ENCODE assay signal across 8 cellular contexts in genomic region chr12:11653215-11653753, GRCh38. TPM values are rescaled to one million over a fixed set of nuclear protein-coding genes. Genes with fewer than 3 reads are reported as not detected.
A peak's percentile ranks its signal among the peaks of the same experiment; 100 is the strongest.
DNase-seq lines count a peak whose midpoint lies in the region; TF ChIP-seq lines count a peak whose summit lies in the region.

No MANE protein-coding gene starts in this region.

- H3K27ac Mint-ChIP-seq in activated CD4-positive, alpha-beta T cell treated with anti-CD3 and anti-CD28 coated beads, Interleukin-2, amount 10 ng/mL, durations not matched to agents 7 days and 5 days, result peak overlapping the region; percentile 99

- H3K27ac ChIP-seq in AG04450 (ENCODE audit: low read depth, low read length), result peak overlapping the region; percentile 68
- H3K27ac ChIP-seq in HEK293 (ENCODE audit: extremely low read depth, low read depth, low read length), result no peak overlapping the region
- H3K27ac ChIP-seq in fibroblast of lung (ENCODE audit: insufficient read depth, low read length), result peak overlapping the region; percentile 88

- H3K4me2 ChIP-seq in fibroblast of lung (ENCODE audit: extremely low read depth, insufficient read depth, low read length), result peak overlapping the region; percentile 89

- H3K4me1 ChIP-seq in HEK293 (ENCODE audit: control insufficient read depth, insufficient read depth, low read length), result peaks cover 4% of the 10 kb centered on the region; the same call in 1 of the 2 replicates
- no peaks in the 10 kb centered on the region for H3K4me1 ChIP-seq in fibroblast of lung (ENCODE audit: control insufficient read depth, extremely low read depth, insufficient read depth, low read length)

- peak overlapping the region; percentile 30 for H2AFZ ChIP-seq in fibroblast of lung (ENCODE audit: low read length)

- CTCF ChIA-PET in AG04450 (lab: Charles Lee), result interaction anchor here (1.1 to 1.3 kb wide), 3 partner anchors 35 to 380 kb away, joined by 3 to 6 read pairs (median 3); no protein-coding TSS in a partner anchor
- CTCF ChIA-PET in HEK293 (lab: Yijun Ruan, JAX), result no interaction called here
- CTCF ChIA-PET in activated CD4-positive, alpha-beta T cell treated with anti-CD3 and anti-CD28 coated beads, Interleukin-2, amount 10 ng/mL, durations not matched to agents 7 days and 5 days (lab: Charles Lee), result interaction anchor here (0.6 to 0.8 kb wide), 2 partner anchors 22 to 597 kb away, joined by 3 read pairs; no protein-coding TSS in a partner anchor

- H3K36me3 ChIP-seq in HEK293 (ENCODE audit: control insufficient read depth in 2 of 2, insufficient read depth in 1 of 2, low read length in 2 of 2) (no peaks in the 10 kb centered on the region), fibroblast of lung (ENCODE audit: control insufficient read depth, insufficient read depth, low read length) (no peaks in the 10 kb centered on the region)

- H3K4me3 ChIP-seq in AG04450 (ENCODE audit: low read depth, low read length) (peak overlapping the region; percentile 97), HEK293 (ENCODE audit: low read depth, low read length) (no peak overlapping the region), fibroblast of lung (replicated peaks in 1 of 4; ENCODE audit: control extremely low read depth in 1 of 4, insufficient read depth in 1 of 4, low read depth in 3 of 4, low read length in 4 of 4) (peak overlapping the region in 3 of 4 experiments; percentile 75 to 88 (median 87))

- TF ChIP-seq CTCF in AG04450 (IDR thresholded peaks at IDR 0.05; ENCODE audit: low read depth, low read length) (no peak), HEK293 (tag by site-specific recombination; IDR thresholded peaks at IDR 0.05) (no peak), fibroblast of lung (conservative IDR thresholded peaks at IDR 0.05 in 1 of 2, IDR thresholded peaks at IDR 0.05 in 1 of 2; ENCODE audit: low read depth in 1 of 2, low read length in 2 of 2) (no peak)

- H3K79me2 ChIP-seq in fibroblast of lung (ENCODE audit: control insufficient read depth, insufficient read depth, low read length), result peaks cover 49% of the 10 kb centered on the region

- POLR2A ChIA-PET in AG04450 (lab: Yijun Ruan, JAX) (interaction anchor here (0.5 to 0.6 kb wide), 2 partner anchors 11 to 113 kb away, joined by 3 read pairs; no protein-coding TSS in a partner anchor), HEK293 (lab: Yijun Ruan, JAX) (no interaction called here)
- POLR2A ChIA-PET in activated CD4-positive, alpha-beta T cell treated with anti-CD3 and anti-CD28 coated beads, Interleukin-2, amount 10 ng/mL, durations not matched to agents 7 days and 5 days (lab: Charles Lee), result interaction anchor here (0.8 kb wide), 1 partner anchor 11 kb away, joined by 3 read pairs; no protein-coding TSS in a partner anchor

- H3K4me3 Mint-ChIP-seq in activated CD4-positive, alpha-beta T cell treated with anti-CD3 and anti-CD28 coated beads, Interleukin-2, amount 10 ng/mL, durations not matched to agents 7 days and 5 days, result peak overlapping the region; percentile 95

- H3K9me3 ChIP-seq in AG04450 (ENCODE audit: control insufficient read depth, insufficient read depth, low read length) (no peaks in the 10 kb centered on the region), HEK293 (ENCODE audit: control insufficient read depth, insufficient read depth, low read depth, low read length) (no peaks in the 10 kb centered on the region), fibroblast of lung (ENCODE audit: control insufficient read depth, insufficient read depth, low read depth, low read length) (no peaks in the 10 kb centered on the region)

- no peaks in the 10 kb centered on the region for H3K27me3 Mint-ChIP-seq in activated CD4-positive, alpha-beta T cell treated with anti-CD3 and anti-CD28 coated beads, Interleukin-2, amount 10 ng/mL, durations not matched to agents 7 days and 5 days

- H3K27me3 ChIP-seq in AG04450 (ENCODE audit: control insufficient read depth, insufficient read depth, low read length) (no peaks in the 10 kb centered on the region), fibroblast of lung (ENCODE audit: control insufficient read depth, insufficient read depth, low read length) (no peaks in the 10 kb centered on the region)

- H3K9ac ChIP-seq in fibroblast of lung (ENCODE audit: insufficient read depth, low read length), result no peak overlapping the region

- no peaks in the 10 kb centered on the region for H3K9me3 Mint-ChIP-seq in activated CD4-positive, alpha-beta T cell treated with anti-CD3 and anti-CD28 coated beads, Interleukin-2, amount 10 ng/mL, durations not matched to agents 7 days and 5 days

- H4K20me1 ChIP-seq in fibroblast of lung (ENCODE audit: control insufficient read depth, extremely low read depth, insufficient read depth, low read length), result peaks cover 2% of the 10 kb centered on the region

- peaks cover 19% of the 10 kb centered on the region for H3K36me3 Mint-ChIP-seq in activated CD4-positive, alpha-beta T cell treated with anti-CD3 and anti-CD28 coated beads, Interleukin-2, amount 10 ng/mL, durations not matched to agents 7 days and 5 days (ENCODE audit: low read depth)

- DNase-seq in AG04450 (ENCODE audit: low read depth, low spot score) (no peak), fibroblast of lung (ENCODE audit: low read depth in 2 of 2) (peak; percentile 23 to 65), foreskin melanocyte (no peak), EL (no peak), NCI-H187 treated with DMSO at 0.1 percent for 48 hours (lab: John Stamatoyannopoulos, UW) (no peak)
- DNase-seq in activated CD4-positive, alpha-beta T cell treated with anti-CD3 and anti-CD28 coated beads, Interleukin-2, amount 10 ng/mL, durations not matched to agents 7 days and 5 days, result peak; percentile 50
- DNase-seq in stimulated activated CD4-positive, alpha-beta T cell treated with anti-CD3 and anti-CD28 coated beads, Interleukin-15, amount 100 ng/mL, for 24 hours, result peak; percentile 68

- peaks cover 67% of the 10 kb centered on the region for H3K4me1 Mint-ChIP-seq in activated CD4-positive, alpha-beta T cell treated with anti-CD3 and anti-CD28 coated beads, Interleukin-2, amount 10 ng/mL, durations not matched to agents 7 days and 5 days

TF ChIP-seq in HEK293, 187 proteins besides CTCF, POLR2A, EP300 and RAD21:
- no peak for TF ChIP-seq GFI1B (tag by site-specific recombination; IDR thresholded peaks at IDR 0.05)
- TF ChIP-seq ZNF10 (tag by site-specific recombination; IDR thresholded peaks at IDR 0.05), result no peak
- no peak for TF ChIP-seq ZNF140 (tag by site-specific recombination; IDR thresholded peaks at IDR 0.05)
- peak; percentile 48; the same call in 1 of the 2 replicates for TF ChIP-seq ZNF600 (tag by site-specific recombination; IDR thresholded peaks at IDR 0.05)
- TF ChIP-seq OVOL3 (tag by site-specific recombination; IDR thresholded peaks at IDR 0.05), result no peak
- TF ChIP-seq ZSCAN30 (tag by site-specific recombination; IDR thresholded peaks at IDR 0.05), result no peak
- TF ChIP-seq, protein P1, sequence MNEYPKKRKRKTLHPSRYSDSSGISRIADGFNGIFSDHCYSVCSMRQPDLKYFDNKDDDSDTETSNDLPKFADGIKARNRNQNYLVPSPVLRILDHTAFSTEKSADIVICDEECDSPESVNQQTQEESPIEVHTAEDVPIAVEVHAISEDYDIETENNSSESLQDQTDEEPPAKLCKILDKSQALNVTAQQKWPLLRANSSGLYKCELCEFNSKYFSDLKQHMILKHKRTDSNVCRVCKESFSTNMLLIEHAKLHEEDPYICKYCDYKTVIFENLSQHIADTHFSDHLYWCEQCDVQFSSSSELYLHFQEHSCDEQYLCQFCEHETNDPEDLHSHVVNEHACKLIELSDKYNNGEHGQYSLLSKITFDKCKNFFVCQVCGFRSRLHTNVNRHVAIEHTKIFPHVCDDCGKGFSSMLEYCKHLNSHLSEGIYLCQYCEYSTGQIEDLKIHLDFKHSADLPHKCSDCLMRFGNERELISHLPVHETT (tag by site-specific recombination; IDR thresholded peaks at IDR 0.05), result no peak

RNA-seq across cellular contexts. Expression of gene ETV6, which starts 3.8 kb away (rescaled TPM):
- polyA plus RNA-seq in AG04450 (2011; rRNA removed) (7.9 and 8.7 TPM in 2 replicates), fibroblast of lung (4.5 and 8.9 TPM in 2 replicates)
- polyA minus RNA-seq in AG04450 (2011; rRNA and poly(A)+ RNA removed), result 24.8 and 25.9 TPM in 2 replicates
- 10 to 100 TPM; 34.2 to 36.6 TPM for total RNA-seq in activated CD4-positive, alpha-beta T cell treated with anti-CD3 and anti-CD28 coated beads, Interleukin-2, amount 10 ng/mL, durations not matched to agents 7 days and 5 days
- total RNA-seq in fibroblast of lung, result 3.6 and 4.3 TPM in 2 replicates
- 3.4 and 7.1 TPM in 2 replicates for polyA plus RNA-seq in fibroblast of lung (2012)
- 7.5 and 12.1 TPM in 2 replicates for polyA minus RNA-seq in fibroblast of lung (ENCODE audit: low replicate concordance)

Comparison
In these comparisons a context has a peak if more than half of its experiments do, and no peak if none do; other contexts are left out.
1. DNase-seq: peak in activated CD4-positive, alpha-beta T cell treated with anti-CD3 and anti-CD28 coated beads, Interleukin-2, amount 10 ng/mL, durations not matched to agents 7 days and 5 days (single experiment), fibroblast of lung (2 of 2) and stimulated activated CD4-positive, alpha-beta T cell treated with anti-CD3 and anti-CD28 coated beads, Interleukin-15, amount 100 ng/mL, for 24 hours (single experiment); none in AG04450 (single experiment), foreskin melanocyte (single experiment), EL (single experiment) and NCI-H187 treated with DMSO at 0.1 percent for 48 hours (single experiment).